ENCODE assay signal across 20 cellular contexts in genomic region chr20:3550857-3551256, GRCh38.
"Had no signal": no experiment of that assay in that cellular context is flagged by ENCODE, and none has a peak within 500 bp of the region (broad histone marks: within the 10 kb centered on the region; RNA-seq: fewer than 3 reads in every experiment).

No MANE protein-coding gene starts in this region.

- H3K4me1 Mint-ChIP-seq: mesothelial cell of epicardium, neural crest cell had no signal

- H3K4me3 Mint-ChIP-seq: memory B cell; mesothelial cell of epicardium; natural killer cell; neural crest cell; stimulated activated naive CD8-positive, alpha-beta T cell treated with anti-CD3 and anti-CD28 coated beads, Interleukin-15, Interleukin-2, amounts not matched to agents 100 ng/mL and 50 ng/mL, for 24 hours had no signal

- H3K27ac ChIP-seq: esophagus muscularis mucosa, gastrocnemius medialis, left lung, lower lobe of right lung, testis, transverse colon had no signal

- H3K36me3 Mint-ChIP-seq: natural killer cell had no signal

- H3K4me2 ChIP-seq: smooth muscle cell had no signal

- H3K36me3 ChIP-seq: gastrocnemius medialis had no signal

- FAIRE-seq: endometrium, urothelium cell line had no signal

- DNase-seq: cortex of kidney; effector memory CD4-positive, alpha-beta T cell; gastrocnemius medialis; glutamatergic neuron; islet precursor cell; left lung; lower lobe of right lung; natural killer cell; right cardiac atrium; stimulated activated CD4-positive, alpha-beta T cell treated with anti-CD3 and anti-CD28 coated beads, Interleukin-2, amount 100 ng/mL, for 48 hours; testis; transverse colon had no signal

- H3K27me3 ChIP-seq: esophagus muscularis mucosa, gastrocnemius medialis, left lung, testis, transverse colon had no signal

- H3K4me1 ChIP-seq: esophagus muscularis mucosa, gastrocnemius medialis, lower lobe of right lung, testis, transverse colon had no signal

- H3K4me3 ChIP-seq: esophagus muscularis mucosa, gastrocnemius medialis, left lung, lower lobe of right lung, smooth muscle cell, testis, transverse colon had no signal

- H3K9me3 ChIP-seq: esophagus muscularis mucosa, gastrocnemius medialis, left lung, lower lobe of right lung, testis, transverse colon had no signal

- H3K9me3 Mint-ChIP-seq: memory B cell; mesothelial cell of epicardium; natural killer cell; neural crest cell; stimulated activated naive CD8-positive, alpha-beta T cell treated with anti-CD3 and anti-CD28 coated beads, Interleukin-15, Interleukin-2, amounts not matched to agents 100 ng/mL and 50 ng/mL, for 24 hours had no signal

- H3K27ac Mint-ChIP-seq: memory B cell, mesothelial cell of epicardium, natural killer cell had no signal

- ATAC-seq: gastrocnemius medialis, left lung, lower lobe of right lung, natural killer cell, right cardiac atrium had no signal
